22 cellular contexts compared by ENCODE assay signal in the genomic region with DNA sequence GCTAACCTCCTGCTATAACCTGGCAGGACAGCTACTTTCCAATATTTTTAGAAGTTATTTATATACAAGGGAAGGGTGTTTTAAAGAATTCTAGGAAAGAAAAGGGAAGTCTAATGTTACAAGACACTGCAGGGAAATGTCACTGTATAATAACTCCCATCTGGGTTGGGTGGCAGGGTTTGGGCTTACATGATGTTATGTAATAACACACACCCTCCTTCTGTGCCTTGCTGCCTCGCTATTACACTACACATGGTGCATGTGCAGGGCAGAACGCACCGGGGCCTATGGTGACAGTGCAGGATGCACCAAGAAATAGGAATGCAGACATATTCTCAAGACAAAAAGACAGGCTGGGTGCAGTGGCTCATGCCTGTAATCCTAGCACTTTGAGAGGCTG. TPM values are rescaled to one million over a fixed set of nuclear protein-coding genes. Genes with fewer than 3 reads are reported as not detected.
DNase-seq lines count a peak whose midpoint lies in the region; ATAC-seq and TF ChIP-seq lines count a peak whose summit lies in the region.
"Had no signal": no experiment of that assay in that cellular context is flagged by ENCODE, and none has a peak within 500 bp of the region (broad histone marks: within the 10 kb centered on the region; RNA-seq: fewer than 3 reads in every experiment).

No MANE protein-coding gene starts in this region.

- no peak overlapping the region for H4K91ac ChIP-seq in IMR-90 (ENCODE audit: insufficient read depth, low read depth, low read length)

- WGBS in IMR-90 (ENCODE audit: extremely low coverage in 2 of 2, insufficient read length in 1 of 2), 2 experiments: no CpG with 5 or more reads among the region's 3 CpGs

- no peak overlapping the region for H4K5ac ChIP-seq in IMR-90 (ENCODE audit: low read depth, low read length)

- CTCF ChIA-PET in IMR-90 (lab: Yijun Ruan, JAX) (no interaction called here), T-cell (lab: Charles Lee) (no interaction called here)
- CTCF ChIA-PET in activated CD8-positive, alpha-beta memory T cell treated with anti-CD3 and anti-CD28 coated beads, Interleukin-2, amount 10 ng/mL, durations not matched to agents 7 days and 5 days (lab: Charles Lee): interaction anchor here (0.8 kb wide), 1 partner anchor 274 kb away, joined by 6 read pairs; no protein-coding TSS in a partner anchor

- H3K36me3 Mint-ChIP-seq in activated CD8-positive, alpha-beta memory T cell treated with anti-CD3 and anti-CD28 coated beads, Interleukin-2, amount 10 ng/mL, durations not matched to agents 7 days and 5 days: no peaks in the 10 kb centered on the region
- H3K36me3 Mint-ChIP-seq in T-cell: no peaks in the 10 kb centered on the region

- H3K27me3 Mint-ChIP-seq in activated CD8-positive, alpha-beta memory T cell treated with anti-CD3 and anti-CD28 coated beads, Interleukin-2, amount 10 ng/mL, durations not matched to agents 7 days and 5 days: no peaks in the 10 kb centered on the region
- H3K27me3 Mint-ChIP-seq in T-cell: no peaks in the 10 kb centered on the region
- H3K27me3 Mint-ChIP-seq: stimulated activated naive CD8-positive, alpha-beta T cell treated with anti-CD3 and anti-CD28 coated beads, Interleukin-15, Interleukin-2, amounts not matched to agents 100 ng/mL and 50 ng/mL, for 24 hours had no signal

- no peak overlapping the region for H3K4me3 ChIP-seq in IMR-90 (ENCODE audit: insufficient read depth, low read depth, low read length)
- H3K4me3 ChIP-seq: esophagus muscularis mucosa, thyroid gland had no signal

- H2BK5ac ChIP-seq in IMR-90 (ENCODE audit: low read depth, low read length, poor library complexity, severe bottlenecking): no peak overlapping the region

- no peak overlapping the region for H3K4me2 ChIP-seq in IMR-90 (ENCODE audit: low read depth, low read length)

- H3K79me1 ChIP-seq in IMR-90 (ENCODE audit: low read depth in 1 of 2, low read length in 2 of 2): no peaks in the 10 kb centered on the region

- no peak overlapping the region for H2AFZ ChIP-seq in IMR-90 (replicated peaks; ENCODE audit: low read length, poor library complexity)

- TF ChIP-seq RAD21 in IMR-90 (IDR thresholded peaks at IDR 0.05; ENCODE audit: low read length): no peak

- no peak for ATAC-seq in IMR-90 (ENCODE audit: low read depth)
- no peak for ATAC-seq in activated CD8-positive, alpha-beta memory T cell treated with anti-CD3 and anti-CD28 coated beads, Interleukin-2, amount 10 ng/mL, durations not matched to agents 7 days and 5 days
- ATAC-seq in T-cell (replicated peaks in 1 of 4): no peak

- dilution Hi-C loops in IMR-90 (cut with HindIII; ENCODE audit: low sequenced_read_pairs, unreplicated experiment): no loop called here

- no peaks in the 10 kb centered on the region; the same call in 1 of the 2 replicates for H4K20me1 ChIP-seq in IMR-90 (ENCODE audit: insufficient read depth, low read length)

- H3K36me3 ChIP-seq in IMR-90 (ENCODE audit: control insufficient read depth, insufficient read depth, low read length): no peaks in the 10 kb centered on the region
- H3K36me3 ChIP-seq: esophagus muscularis mucosa, thyroid gland had no signal

- BruUV-seq in IMR-90 (replicated peaks; lab: Mats Ljungman, UMichigan): no TSS peak

- H2BK20ac ChIP-seq in IMR-90 (ENCODE audit: low read depth, low read length): no peak overlapping the region

- H4K8ac ChIP-seq in IMR-90 (ENCODE audit: low read depth in 2 of 2, low read length in 2 of 2): no peak overlapping the region; a peak in 1 of 4 replicates

- no peaks in the 10 kb centered on the region for H3K9me3 Mint-ChIP-seq in activated CD8-positive, alpha-beta memory T cell treated with anti-CD3 and anti-CD28 coated beads, Interleukin-2, amount 10 ng/mL, durations not matched to agents 7 days and 5 days (ENCODE audit: low read depth)
- no peaks in the 10 kb centered on the region for H3K9me3 Mint-ChIP-seq in T-cell
- H3K9me3 Mint-ChIP-seq: activated naive CD4-positive, alpha-beta T cell treated with anti-CD3 and anti-CD28 coated beads for 36 hours; neural crest cell; stimulated activated naive CD8-positive, alpha-beta T cell treated with anti-CD3 and anti-CD28 coated beads, Interleukin-15, Interleukin-2, amounts not matched to agents 100 ng/mL and 50 ng/mL, for 24 hours had no signal

- H3K27ac ChIP-seq in IMR-90 (ENCODE audit: insufficient read depth, low read length): no peak overlapping the region
- H3K27ac ChIP-seq: C4-2B, esophagus muscularis mucosa, thyroid gland had no signal

- no peak for TF ChIP-seq POLR2A in IMR-90 (IDR thresholded peaks at IDR 0.05; ENCODE audit: low read depth, low read length)

- peaks cover 7% of the 10 kb centered on the region for H3K4me1 Mint-ChIP-seq in activated CD8-positive, alpha-beta memory T cell treated with anti-CD3 and anti-CD28 coated beads, Interleukin-2, amount 10 ng/mL, durations not matched to agents 7 days and 5 days
- peaks cover 0 to 6% (median 0%) of the 10 kb centered on the region in 3 donors for H3K4me1 Mint-ChIP-seq in T-cell
- H3K4me1 Mint-ChIP-seq: neural crest cell had no signal

- POLR2A ChIA-PET in IMR-90 (lab: Charles Lee; ENCODE audit: unreplicated experiment) (no interaction called here), T-cell (lab: Charles Lee) (no interaction called here)

- DNase-seq in AML-193 (lab: John Stamatoyannopoulos, UW): peak; percentile 92 to 97
- DNase-seq in IMR-90: no peak
- peak; percentile 63 for DNase-seq in OCI-M1 (lab: John Stamatoyannopoulos, UW)
- DNase-seq in fibroblast of gingiva (ENCODE audit: low read depth): peak; percentile 25
- no peak for DNase-seq in activated naive CD4-positive, alpha-beta T cell (lab: John Stamatoyannopoulos, UW)
- DNase-seq in activated CD4-positive, CD25-positive, alpha-beta regulatory T cell treated with anti-CD3 and anti-CD28 coated beads, Interleukin-2, amount 50 U/mL, for 72 hours: no peak
- no peak for DNase-seq in activated CD8-positive, alpha-beta memory T cell treated with anti-CD3 and anti-CD28 coated beads, Interleukin-2, amount 10 ng/mL, durations not matched to agents 7 days and 5 days
- DNase-seq in T-cell: no peak
- DNase-seq: ACHN; activated CD4-positive, alpha-beta T cell treated with anti-CD3 and anti-CD28 coated beads for 4 hours; activated naive CD4-positive, alpha-beta T cell treated with anti-CD3 and anti-CD28 coated beads for 36 hours; activated T-cell treated with anti-CD3 and anti-CD28 coated beads, Interleukin-2, amount 50 U/mL, for 48 hours; amygdala; cortex of kidney; NCI-H2171 treated with DMSO at 0.1 percent for 48 hours; NCI-H526; stimulated activated CD4-positive, alpha-beta T cell treated with anti-CD3 and anti-CD28 coated beads, Interleukin-15, amount 100 ng/mL, for 24 hours; thyroid gland had no signal

- H3K4me3 Mint-ChIP-seq in activated CD8-positive, alpha-beta memory T cell treated with anti-CD3 and anti-CD28 coated beads, Interleukin-2, amount 10 ng/mL, durations not matched to agents 7 days and 5 days: no peak overlapping the region
- H3K4me3 Mint-ChIP-seq in T-cell: no peak overlapping the region
- H3K4me3 Mint-ChIP-seq: activated naive CD4-positive, alpha-beta T cell treated with anti-CD3 and anti-CD28 coated beads for 36 hours; neural crest cell; stimulated activated naive CD8-positive, alpha-beta T cell treated with anti-CD3 and anti-CD28 coated beads, Interleukin-15, Interleukin-2, amounts not matched to agents 100 ng/mL and 50 ng/mL, for 24 hours had no signal

- no peaks in the 10 kb centered on the region for H3K27me3 ChIP-seq in IMR-90 (ENCODE audit: control insufficient read depth, insufficient read depth, low read length)
- H3K27me3 ChIP-seq: esophagus muscularis mucosa, thyroid gland had no signal

- no peak for TF ChIP-seq CTCF in IMR-90 (conservative IDR thresholded peaks at IDR 0.05; ENCODE audit: low read depth, low read length)

- H3K4ac ChIP-seq in IMR-90 (ENCODE audit: low read depth, low read length): no peak overlapping the region

- in situ Hi-C loops in IMR-90 (cut with MboI; ENCODE audit: low sequenced_read_pairs): loop anchor here (25.0 kb wide), 2 partner anchors 834 to 1409 kb away; no protein-coding TSS in a partner anchor

- H3K9me3 ChIP-seq in IMR-90 (ENCODE audit: control insufficient read depth, insufficient read depth, low read length): no peaks in the 10 kb centered on the region
- H3K9me3 ChIP-seq: esophagus muscularis mucosa, thyroid gland had no signal

- no peak overlapping the region for H2BK120ac ChIP-seq in IMR-90 (ENCODE audit: low read depth, low read length)

- intact Hi-C loops in IMR-90 (cut with micrococcal nuclease): no loop called here

- no peak overlapping the region for H2AK9ac ChIP-seq in IMR-90 (replicated peaks; ENCODE audit: low read depth, low read length, poor library complexity)

- no peak overlapping the region for H3K56ac ChIP-seq in IMR-90 (ENCODE audit: extremely low read depth, insufficient read depth, low read length)

- no peak overlapping the region for H3K23ac ChIP-seq in IMR-90 (ENCODE audit: low read depth, low read length)

- no peak overlapping the region for H3K27ac Mint-ChIP-seq in activated CD8-positive, alpha-beta memory T cell treated with anti-CD3 and anti-CD28 coated beads, Interleukin-2, amount 10 ng/mL, durations not matched to agents 7 days and 5 days
- H3K27ac Mint-ChIP-seq in T-cell: no peak overlapping the region
- H3K27ac Mint-ChIP-seq: activated naive CD4-positive, alpha-beta T cell treated with anti-CD3 and anti-CD28 coated beads for 36 hours; stimulated activated naive CD8-positive, alpha-beta T cell treated with anti-CD3 and anti-CD28 coated beads, Interleukin-15, Interleukin-2, amounts not matched to agents 100 ng/mL and 50 ng/mL, for 24 hours had no signal

- H3K9me1 ChIP-seq in IMR-90 (ENCODE audit: insufficient read depth, low read length): peaks cover 5% of the 10 kb centered on the region; the same call in 1 of the 2 replicates

- H3K14ac ChIP-seq in IMR-90 (replicated peaks; ENCODE audit: low read depth, low read length): no peak overlapping the region

- no peak overlapping the region for H2BK15ac ChIP-seq in IMR-90 (ENCODE audit: low read depth, low read length)

- peak overlapping the region; percentile 15; the same call in 1 of the 2 replicates for H2AK5ac ChIP-seq in IMR-90 (ENCODE audit: low read depth, low read length)

- peaks cover 9% of the 10 kb centered on the region for H3K4me1 ChIP-seq in IMR-90 (ENCODE audit: control insufficient read depth, insufficient read depth, low read length)

- no peak overlapping the region for H3K9ac ChIP-seq in IMR-90 (ENCODE audit: low read depth, low read length)

- H3K18ac ChIP-seq in IMR-90 (ENCODE audit: low read depth, low read length): no peak overlapping the region

RNA-seq across cellular contexts. Expression of gene TPT1, which starts 19.8 kb away (rescaled TPM):
- total RNA-seq in IMR-90 (2012; rRNA removed) (1,663 and 1,699 TPM in 2 replicates), T-cell (1,000 to 10,000 TPM; 6,680 to 8,997 (median 7,956) TPM)
- polyA plus RNA-seq in IMR-90 (2012; rRNA removed): 2,407 and 2,665 TPM in 2 replicates
- 1,735 and 3,996 TPM in 2 replicates for polyA plus RNA-seq in IMR-90 (2012; cell fraction: cytosol; rRNA removed)
- 731 and 1,213 TPM in 2 replicates for polyA plus RNA-seq in IMR-90 (2012; cell fraction: nucleus; rRNA removed; ENCODE audit: low replicate concordance)
- 1,000 to 10,000 TPM; 3,114 to 3,198 TPM for total RNA-seq in activated CD8-positive, alpha-beta memory T cell treated with anti-CD3 and anti-CD28 coated beads, Interleukin-2, amount 10 ng/mL, durations not matched to agents 7 days and 5 days

Comparison
In these comparisons a context has a peak if more than half of its experiments do, and no peak if none do; other contexts are left out.
1. DNase-seq: peak in AML-193 (2 of 2), OCI-M1 (single experiment) and fibroblast of gingiva (single experiment); none in IMR-90 (single experiment), activated naive CD4-positive, alpha-beta T cell (0 of 4), activated CD4-positive, CD25-positive, alpha-beta regulatory T cell treated with anti-CD3 and anti-CD28 coated beads, Interleukin-2, amount 50 U/mL, for 72 hours (single experiment), activated CD8-positive, alpha-beta memory T cell treated with anti-CD3 and anti-CD28 coated beads, Interleukin-2, amount 10 ng/mL, durations not matched to agents 7 days and 5 days (single experiment) and T-cell (0 of 34).